9 cellular contexts compared by ENCODE assay signal in genomic region chr6:158654960-158655485, GRCh38. TPM values are rescaled to one million over a fixed set of nuclear protein-coding genes. Genes with fewer than 3 reads are reported as not detected.
DNase-seq lines count a peak whose midpoint lies in the region; ATAC-seq and TF ChIP-seq lines count a peak whose summit lies in the region.
"Had no signal": no experiment of that assay in that cellular context is flagged by ENCODE, and none has a peak within 500 bp of the region (broad histone marks: within the 10 kb centered on the region; RNA-seq: fewer than 3 reads in every experiment).

No MANE protein-coding gene starts in this region.

- H3K27me3 ChIP-seq in ACC112 (ENCODE audit: insufficient read depth, low read length) = no peaks in the 10 kb centered on the region
- no peaks in the 10 kb centered on the region for H3K27me3 ChIP-seq in right lobe of liver
- H3K27me3 ChIP-seq: ovary had no signal

- TF ChIP-seq POLR2A in right lobe of liver (IDR thresholded peaks at IDR 0.05) = no peak

- H3K79me2 ChIP-seq in ACC112 (ENCODE audit: control insufficient read depth, insufficient read depth, low read length, unreplicated experiment) = no peaks in the 10 kb centered on the region

- H3K27ac ChIP-seq in ACC112 (ENCODE audit: low read depth, low read length) = peak overlapping the region; percentile 65
- H3K27ac ChIP-seq in adipose tissue (ENCODE audit: low read depth, low read length) = peak overlapping the region; percentile 12
- peak overlapping the region in 1 of 3 donors; percentile 10 for H3K27ac ChIP-seq in right lobe of liver

- TF ChIP-seq CTCF in right lobe of liver (IDR thresholded peaks at IDR 0.05) = peak in 1 of 4 donors; percentile 4

- WGBS in adipose tissue, 3 donors = 46 to 62% (median 49%) methylated on average over 10 of the region's 10 CpGs
- 38% methylated on average over 10 of the region's 10 CpGs for WGBS in right lobe of liver (ENCODE audit: insufficient coverage, low coverage, low lambda C conversion rate, missing lambda C conversion rate)

- no peak for TF ChIP-seq RAD21 in Ishikawa (IDR thresholded peaks at IDR 0.05; ENCODE audit: low read depth)

- no peaks in the 10 kb centered on the region for H3K9me3 ChIP-seq in right lobe of liver
- H3K9me3 ChIP-seq: ovary had no signal

- peak; percentile 44 to 57 (median 55) for ATAC-seq in right lobe of liver
- no peak for ATAC-seq in HG03442 (IDR thresholded peaks at IDR 0.05; ENCODE audit: unreplicated experiment)

- intact Hi-C loops in right lobe of liver (cut with DNase I) = no loop called here

- H3K4me1 ChIP-seq in ACC112 (ENCODE audit: control insufficient read depth, insufficient read depth, low read length, unreplicated experiment) (peaks cover 23% of the 10 kb centered on the region), right lobe of liver (peaks cover 0 to 4% (median 0%) of the 10 kb centered on the region in 4 donors)

- H3K36me3 ChIP-seq in ACC112 (ENCODE audit: insufficient read depth, low read length) (no peaks in the 10 kb centered on the region), right lobe of liver (no peaks in the 10 kb centered on the region)
- H3K36me3 ChIP-seq: ovary had no signal

- H2AFZ ChIP-seq in ACC112 (ENCODE audit: low read length, unreplicated experiment) = peak overlapping the region; percentile 58

- TF ChIP-seq EP300 in Ishikawa (IDR thresholded peaks at IDR 0.05; ENCODE audit: borderline replicate concordance) = no peak

- peak in 1 of 3 donors; percentile 45 for DNase-seq in right lobe of liver
- no peak for DNase-seq in dedifferentiated amniotic fluid mesenchymal stem cell (ENCODE audit: extremely low spot score)
- DNase-seq in activated effector memory CD4-positive, alpha-beta T cell treated with Interleukin-2 at 50 U/mL for 16 hours = no peak
- no peak for DNase-seq in retina

- H3K4me3 ChIP-seq in ACC112 (ENCODE audit: low read depth, low read length) (no peak overlapping the region), right lobe of liver (no peak overlapping the region)
- H3K4me3 ChIP-seq: ovary had no signal

TF ChIP-seq in Ishikawa, 13 proteins besides CTCF, POLR2A, EP300 and RAD21:
- TF ChIP-seq MAX (IDR thresholded peaks at IDR 0.05) = no peak
- no peak for TF ChIP-seq TAF1 (IDR thresholded peaks at IDR 0.05; ENCODE audit: low read depth)
- no peak for TF ChIP-seq TEAD4 (IDR thresholded peaks at IDR 0.05)
- TF ChIP-seq CEBPB (IDR thresholded peaks at IDR 0.05) = peak; percentile 64

RNA-seq across cellular contexts. Expression of gene SYTL3, which starts 5.2 kb away (rescaled TPM):
- 1 to 10 TPM; 1.1 to 3.9 (median 3.7) TPM for polyA plus RNA-seq in adipose tissue
- 1 to 10 TPM in 4 of 6 experiments, under 1 TPM in 2; 0.66 to 1.7 (median 1.0) TPM for total RNA-seq in right lobe of liver

RNA-seq across cellular contexts. Expression of gene DYNLT1, which starts 10.5 kb away (rescaled TPM):
- polyA plus RNA-seq in adipose tissue = 100 to 1,000 TPM in 2 of 3 donors, 10 to 100 TPM in 1; 66.3 to 155 (median 120) TPM
- 10 to 100 TPM; 31.5 to 69.5 (median 40.0) TPM for total RNA-seq in right lobe of liver
